In the genomic region with DNA sequence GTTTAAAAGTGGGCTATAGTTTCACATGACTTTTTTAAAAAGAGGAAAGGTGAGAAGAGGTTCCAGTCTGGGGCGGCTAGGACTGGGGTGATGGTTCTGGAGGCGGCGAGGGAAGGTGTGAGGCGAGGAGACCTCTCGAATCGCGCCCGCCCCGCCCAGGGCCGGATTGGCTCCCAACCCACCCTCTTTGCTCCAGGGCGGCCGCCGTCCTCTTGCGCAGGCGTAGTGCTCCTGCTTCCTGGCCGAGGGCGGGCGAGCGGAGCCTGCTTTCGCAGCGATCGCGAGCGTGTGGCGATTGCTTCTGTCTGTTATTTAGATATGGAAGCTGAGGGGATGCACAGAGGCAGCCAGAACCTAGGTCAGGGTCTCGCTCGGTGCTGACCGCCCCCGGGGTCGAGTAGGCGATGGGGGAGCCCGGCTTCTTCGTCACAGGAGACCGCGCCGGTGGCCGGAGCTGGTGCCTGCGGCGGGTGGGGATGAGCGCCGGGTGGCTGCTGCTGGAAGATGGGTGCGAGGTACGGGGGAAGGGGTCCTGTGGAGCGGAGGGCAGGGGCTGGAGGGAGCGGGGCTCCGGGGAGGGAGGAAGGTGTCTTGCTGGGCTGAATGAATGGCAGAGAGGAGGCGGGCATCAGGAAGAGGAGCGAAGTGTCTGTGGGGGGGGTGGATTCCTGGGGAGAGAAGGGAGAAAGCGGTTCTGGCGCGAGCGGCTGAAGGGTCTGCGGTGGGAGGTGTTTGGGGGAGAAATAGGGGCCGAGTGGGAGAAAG, we compare ENCODE assay signal across 1 cellular context.
TF ChIP-seq lines count a peak whose summit lies in the region.

A gene with protein sequence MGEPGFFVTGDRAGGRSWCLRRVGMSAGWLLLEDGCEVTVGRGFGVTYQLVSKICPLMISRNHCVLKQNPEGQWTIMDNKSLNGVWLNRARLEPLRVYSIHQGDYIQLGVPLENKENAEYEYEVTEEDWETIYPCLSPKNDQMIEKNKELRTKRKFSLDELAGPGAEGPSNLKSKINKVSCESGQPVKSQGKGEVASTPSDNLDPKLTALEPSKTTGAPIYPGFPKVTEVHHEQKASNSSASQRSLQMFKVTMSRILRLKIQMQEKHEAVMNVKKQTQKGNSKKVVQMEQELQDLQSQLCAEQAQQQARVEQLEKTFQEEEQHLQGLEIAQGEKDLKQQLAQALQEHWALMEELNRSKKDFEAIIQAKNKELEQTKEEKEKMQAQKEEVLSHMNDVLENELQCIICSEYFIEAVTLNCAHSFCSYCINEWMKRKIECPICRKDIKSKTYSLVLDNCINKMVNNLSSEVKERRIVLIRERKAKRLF (plus strand): TSS at position 223 of the 765 bp plus-strand sequence. CDS start 182 bp downstream, at position 405.

TF ChIP-seq in HEK293, 187 proteins besides CTCF, POLR2A, EP300 and RAD21 (continued from another document and continues in another):
- TF ChIP-seq, protein P1, sequence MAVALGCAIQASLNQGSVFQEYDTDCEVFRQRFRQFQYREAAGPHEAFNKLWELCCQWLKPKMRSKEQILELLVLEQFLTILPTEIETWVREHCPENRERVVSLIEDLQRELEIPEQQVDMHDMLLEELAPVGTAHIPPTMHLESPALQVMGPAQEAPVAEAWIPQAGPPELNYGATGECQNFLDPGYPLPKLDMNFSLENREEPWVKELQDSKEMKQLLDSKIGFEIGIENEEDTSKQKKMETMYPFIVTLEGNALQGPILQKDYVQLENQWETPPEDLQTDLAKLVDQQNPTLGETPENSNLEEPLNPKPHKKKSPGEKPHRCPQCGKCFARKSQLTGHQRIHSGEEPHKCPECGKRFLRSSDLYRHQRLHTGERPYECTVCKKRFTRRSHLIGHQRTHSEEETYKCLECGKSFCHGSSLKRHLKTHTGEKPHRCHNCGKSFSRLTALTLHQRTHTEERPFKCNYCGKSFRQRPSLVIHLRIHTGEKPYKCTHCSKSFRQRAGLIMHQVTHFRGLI (tag by site-specific recombination; IDR thresholded peaks at IDR 0.05): no peak
- TF ChIP-seq HOXA7 (CRISPR knock-in tag; IDR thresholded peaks at IDR 0.05; ENCODE audit: borderline replicate concordance) (no peak), PRDM1 (tag by site-specific recombination; IDR thresholded peaks at IDR 0.05) (no peak; the same call in 1 of the 2 replicates), ZNF121 (tag by site-specific recombination; IDR thresholded peaks at IDR 0.05) (no peak), ZNF311 (tag by site-specific recombination; IDR thresholded peaks at IDR 0.05; ENCODE audit: borderline replicate concordance) (no peak), ZBTB7A (tag by site-specific recombination; IDR thresholded peaks at IDR 0.05; ENCODE audit: low read depth) (no peak), EGR2 (tag by site-specific recombination; IDR thresholded peaks at IDR 0.05; ENCODE audit: low read depth) (peak; percentile 63), ZNF843 (tag by site-specific recombination; IDR thresholded peaks at IDR 0.05) (0 out of 2 replicates have a peak, but pooled peaks have one; percentile 26), ZNF837 (tag by site-specific recombination; IDR thresholded peaks at IDR 0.05) (no peak), ZNF768 (tag by site-specific recombination; IDR thresholded peaks at IDR 0.05) (no peak), ZNF548 (tag by site-specific recombination; IDR thresholded peaks at IDR 0.05) (no peak), ZNF623 (tag by site-specific recombination; IDR thresholded peaks at IDR 0.05) (no peak), ZNF184 (tag by site-specific recombination; IDR thresholded peaks at IDR 0.05) (no peak), GLI4 (tag by site-specific recombination; IDR thresholded peaks at IDR 0.05) (no peak; the same call in 1 of the 2 replicates), ZSCAN30 (tag by site-specific recombination; IDR thresholded peaks at IDR 0.05) (peak; percentile 38; the same call in 1 of the 2 replicates), ZNF600 (tag by site-specific recombination; IDR thresholded peaks at IDR 0.05) (peak; percentile 89), ZNF792 (tag by site-specific recombination; IDR thresholded peaks at IDR 0.05) (0 out of 2 replicates have a peak, but pooled peaks have one; percentile 81), GLI2 (tag by site-specific recombination; IDR thresholded peaks at IDR 0.05; ENCODE audit: borderline replicate concordance, low read depth) (no peak), ZNF585B (tag by site-specific recombination; IDR thresholded peaks at IDR 0.05) (no peak), ZNF37A (tag by site-specific recombination; IDR thresholded peaks at IDR 0.05) (no peak), ZNF391 (tag by site-specific recombination; IDR thresholded peaks at IDR 0.05; ENCODE audit: borderline replicate concordance, low read depth) (no peak; the same call in 1 of the 2 replicates), ZNF140 (tag by site-specific recombination; IDR thresholded peaks at IDR 0.05) (no peak), ZNF558 (tag by site-specific recombination; IDR thresholded peaks at IDR 0.05) (no peak; the same call in 1 of the 2 replicates), ZNF223 (tag by site-specific recombination; IDR thresholded peaks at IDR 0.05) (no peak), ZNF776 (tag by site-specific recombination; IDR thresholded peaks at IDR 0.05; ENCODE audit: borderline replicate concordance) (no peak), ZNF350 (tag by site-specific recombination; IDR thresholded peaks at IDR 0.05) (no peak)
- TF ChIP-seq, protein P2, sequence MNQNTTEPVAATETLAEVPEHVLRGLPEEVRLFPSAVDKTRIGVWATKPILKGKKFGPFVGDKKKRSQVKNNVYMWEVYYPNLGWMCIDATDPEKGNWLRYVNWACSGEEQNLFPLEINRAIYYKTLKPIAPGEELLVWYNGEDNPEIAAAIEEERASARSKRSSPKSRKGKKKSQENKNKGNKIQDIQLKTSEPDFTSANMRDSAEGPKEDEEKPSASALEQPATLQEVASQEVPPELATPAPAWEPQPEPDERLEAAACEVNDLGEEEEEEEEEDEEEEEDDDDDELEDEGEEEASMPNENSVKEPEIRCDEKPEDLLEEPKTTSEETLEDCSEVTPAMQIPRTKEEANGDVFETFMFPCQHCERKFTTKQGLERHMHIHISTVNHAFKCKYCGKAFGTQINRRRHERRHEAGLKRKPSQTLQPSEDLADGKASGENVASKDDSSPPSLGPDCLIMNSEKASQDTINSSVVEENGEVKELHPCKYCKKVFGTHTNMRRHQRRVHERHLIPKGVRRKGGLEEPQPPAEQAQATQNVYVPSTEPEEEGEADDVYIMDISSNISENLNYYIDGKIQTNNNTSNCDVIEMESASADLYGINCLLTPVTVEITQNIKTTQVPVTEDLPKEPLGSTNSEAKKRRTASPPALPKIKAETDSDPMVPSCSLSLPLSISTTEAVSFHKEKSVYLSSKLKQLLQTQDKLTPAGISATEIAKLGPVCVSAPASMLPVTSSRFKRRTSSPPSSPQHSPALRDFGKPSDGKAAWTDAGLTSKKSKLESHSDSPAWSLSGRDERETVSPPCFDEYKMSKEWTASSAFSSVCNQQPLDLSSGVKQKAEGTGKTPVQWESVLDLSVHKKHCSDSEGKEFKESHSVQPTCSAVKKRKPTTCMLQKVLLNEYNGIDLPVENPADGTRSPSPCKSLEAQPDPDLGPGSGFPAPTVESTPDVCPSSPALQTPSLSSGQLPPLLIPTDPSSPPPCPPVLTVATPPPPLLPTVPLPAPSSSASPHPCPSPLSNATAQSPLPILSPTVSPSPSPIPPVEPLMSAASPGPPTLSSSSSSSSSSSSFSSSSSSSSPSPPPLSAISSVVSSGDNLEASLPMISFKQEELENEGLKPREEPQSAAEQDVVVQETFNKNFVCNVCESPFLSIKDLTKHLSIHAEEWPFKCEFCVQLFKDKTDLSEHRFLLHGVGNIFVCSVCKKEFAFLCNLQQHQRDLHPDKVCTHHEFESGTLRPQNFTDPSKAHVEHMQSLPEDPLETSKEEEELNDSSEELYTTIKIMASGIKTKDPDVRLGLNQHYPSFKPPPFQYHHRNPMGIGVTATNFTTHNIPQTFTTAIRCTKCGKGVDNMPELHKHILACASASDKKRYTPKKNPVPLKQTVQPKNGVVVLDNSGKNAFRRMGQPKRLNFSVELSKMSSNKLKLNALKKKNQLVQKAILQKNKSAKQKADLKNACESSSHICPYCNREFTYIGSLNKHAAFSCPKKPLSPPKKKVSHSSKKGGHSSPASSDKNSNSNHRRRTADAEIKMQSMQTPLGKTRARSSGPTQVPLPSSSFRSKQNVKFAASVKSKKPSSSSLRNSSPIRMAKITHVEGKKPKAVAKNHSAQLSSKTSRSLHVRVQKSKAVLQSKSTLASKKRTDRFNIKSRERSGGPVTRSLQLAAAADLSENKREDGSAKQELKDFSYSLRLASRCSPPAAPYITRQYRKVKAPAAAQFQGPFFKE (tag by site-specific recombination; IDR thresholded peaks at IDR 0.05; ENCODE audit: borderline replicate concordance): no peak; the same call in 1 of the 2 replicates
- TF ChIP-seq, protein P3, sequence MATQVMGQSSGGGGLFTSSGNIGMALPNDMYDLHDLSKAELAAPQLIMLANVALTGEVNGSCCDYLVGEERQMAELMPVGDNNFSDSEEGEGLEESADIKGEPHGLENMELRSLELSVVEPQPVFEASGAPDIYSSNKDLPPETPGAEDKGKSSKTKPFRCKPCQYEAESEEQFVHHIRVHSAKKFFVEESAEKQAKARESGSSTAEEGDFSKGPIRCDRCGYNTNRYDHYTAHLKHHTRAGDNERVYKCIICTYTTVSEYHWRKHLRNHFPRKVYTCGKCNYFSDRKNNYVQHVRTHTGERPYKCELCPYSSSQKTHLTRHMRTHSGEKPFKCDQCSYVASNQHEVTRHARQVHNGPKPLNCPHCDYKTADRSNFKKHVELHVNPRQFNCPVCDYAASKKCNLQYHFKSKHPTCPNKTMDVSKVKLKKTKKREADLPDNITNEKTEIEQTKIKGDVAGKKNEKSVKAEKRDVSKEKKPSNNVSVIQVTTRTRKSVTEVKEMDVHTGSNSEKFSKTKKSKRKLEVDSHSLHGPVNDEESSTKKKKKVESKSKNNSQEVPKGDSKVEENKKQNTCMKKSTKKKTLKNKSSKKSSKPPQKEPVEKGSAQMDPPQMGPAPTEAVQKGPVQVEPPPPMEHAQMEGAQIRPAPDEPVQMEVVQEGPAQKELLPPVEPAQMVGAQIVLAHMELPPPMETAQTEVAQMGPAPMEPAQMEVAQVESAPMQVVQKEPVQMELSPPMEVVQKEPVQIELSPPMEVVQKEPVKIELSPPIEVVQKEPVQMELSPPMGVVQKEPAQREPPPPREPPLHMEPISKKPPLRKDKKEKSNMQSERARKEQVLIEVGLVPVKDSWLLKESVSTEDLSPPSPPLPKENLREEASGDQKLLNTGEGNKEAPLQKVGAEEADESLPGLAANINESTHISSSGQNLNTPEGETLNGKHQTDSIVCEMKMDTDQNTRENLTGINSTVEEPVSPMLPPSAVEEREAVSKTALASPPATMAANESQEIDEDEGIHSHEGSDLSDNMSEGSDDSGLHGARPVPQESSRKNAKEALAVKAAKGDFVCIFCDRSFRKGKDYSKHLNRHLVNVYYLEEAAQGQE (tag by site-specific recombination; IDR thresholded peaks at IDR 0.05): peak; percentile 57
- TF ChIP-seq, protein P4, sequence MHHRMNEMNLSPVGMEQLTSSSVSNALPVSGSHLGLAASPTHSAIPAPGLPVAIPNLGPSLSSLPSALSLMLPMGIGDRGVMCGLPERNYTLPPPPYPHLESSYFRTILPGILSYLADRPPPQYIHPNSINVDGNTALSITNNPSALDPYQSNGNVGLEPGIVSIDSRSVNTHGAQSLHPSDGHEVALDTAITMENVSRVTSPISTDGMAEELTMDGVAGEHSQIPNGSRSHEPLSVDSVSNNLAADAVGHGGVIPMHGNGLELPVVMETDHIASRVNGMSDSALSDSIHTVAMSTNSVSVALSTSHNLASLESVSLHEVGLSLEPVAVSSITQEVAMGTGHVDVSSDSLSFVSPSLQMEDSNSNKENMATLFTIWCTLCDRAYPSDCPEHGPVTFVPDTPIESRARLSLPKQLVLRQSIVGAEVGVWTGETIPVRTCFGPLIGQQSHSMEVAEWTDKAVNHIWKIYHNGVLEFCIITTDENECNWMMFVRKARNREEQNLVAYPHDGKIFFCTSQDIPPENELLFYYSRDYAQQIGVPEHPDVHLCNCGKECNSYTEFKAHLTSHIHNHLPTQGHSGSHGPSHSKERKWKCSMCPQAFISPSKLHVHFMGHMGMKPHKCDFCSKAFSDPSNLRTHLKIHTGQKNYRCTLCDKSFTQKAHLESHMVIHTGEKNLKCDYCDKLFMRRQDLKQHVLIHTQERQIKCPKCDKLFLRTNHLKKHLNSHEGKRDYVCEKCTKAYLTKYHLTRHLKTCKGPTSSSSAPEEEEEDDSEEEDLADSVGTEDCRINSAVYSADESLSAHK (tag by site-specific recombination; IDR thresholded peaks at IDR 0.05): no peak
- TF ChIP-seq, protein P5, sequence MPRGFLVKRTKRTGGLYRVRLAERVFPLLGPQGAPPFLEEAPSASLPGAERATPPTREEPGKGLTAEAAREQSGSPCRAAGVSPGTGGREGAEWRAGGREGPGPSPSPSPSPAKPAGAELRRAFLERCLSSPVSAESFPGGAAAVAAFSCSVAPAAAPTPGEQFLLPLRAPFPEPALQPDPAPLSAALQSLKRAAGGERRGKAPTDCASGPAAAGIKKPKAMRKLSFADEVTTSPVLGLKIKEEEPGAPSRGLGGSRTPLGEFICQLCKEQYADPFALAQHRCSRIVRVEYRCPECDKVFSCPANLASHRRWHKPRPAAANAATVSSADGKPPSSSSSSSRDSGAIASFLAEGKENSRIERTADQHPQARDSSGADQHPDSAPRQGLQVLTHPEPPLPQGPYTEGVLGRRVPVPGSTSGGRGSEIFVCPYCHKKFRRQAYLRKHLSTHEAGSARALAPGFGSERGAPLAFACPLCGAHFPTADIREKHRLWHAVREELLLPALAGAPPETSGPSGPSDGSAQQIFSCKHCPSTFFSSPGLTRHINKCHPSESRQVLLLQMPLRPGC (tag by site-specific recombination; IDR thresholded peaks at IDR 0.05): no peak
- TF ChIP-seq, protein P6, sequence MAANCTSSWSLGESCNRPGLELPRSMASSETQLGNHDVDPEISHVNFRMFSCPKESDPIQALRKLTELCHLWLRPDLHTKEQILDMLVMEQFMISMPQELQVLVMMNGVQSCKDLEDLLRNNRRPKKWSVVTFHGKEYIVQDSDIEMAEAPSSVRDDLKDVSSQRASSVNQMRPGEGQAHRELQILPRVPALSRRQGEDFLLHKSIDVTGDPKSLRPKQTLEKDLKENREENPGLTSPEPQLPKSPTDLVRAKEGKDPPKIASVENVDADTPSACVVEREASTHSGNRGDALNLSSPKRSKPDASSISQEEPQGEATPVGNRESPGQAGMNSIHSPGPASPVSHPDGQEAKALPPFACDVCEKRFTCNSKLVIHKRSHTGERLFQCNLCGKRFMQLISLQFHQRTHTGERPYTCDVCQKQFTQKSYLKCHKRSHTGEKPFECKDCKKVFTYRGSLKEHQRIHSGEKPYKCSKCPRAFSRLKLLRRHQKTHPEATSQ (tag by site-specific recombination; IDR thresholded peaks at IDR 0.05): no peak
- TF ChIP-seq, protein P7, sequence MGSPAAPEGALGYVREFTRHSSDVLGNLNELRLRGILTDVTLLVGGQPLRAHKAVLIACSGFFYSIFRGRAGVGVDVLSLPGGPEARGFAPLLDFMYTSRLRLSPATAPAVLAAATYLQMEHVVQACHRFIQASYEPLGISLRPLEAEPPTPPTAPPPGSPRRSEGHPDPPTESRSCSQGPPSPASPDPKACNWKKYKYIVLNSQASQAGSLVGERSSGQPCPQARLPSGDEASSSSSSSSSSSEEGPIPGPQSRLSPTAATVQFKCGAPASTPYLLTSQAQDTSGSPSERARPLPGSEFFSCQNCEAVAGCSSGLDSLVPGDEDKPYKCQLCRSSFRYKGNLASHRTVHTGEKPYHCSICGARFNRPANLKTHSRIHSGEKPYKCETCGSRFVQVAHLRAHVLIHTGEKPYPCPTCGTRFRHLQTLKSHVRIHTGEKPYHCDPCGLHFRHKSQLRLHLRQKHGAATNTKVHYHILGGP (tag by site-specific recombination; IDR thresholded peaks at IDR 0.05): no peak
